Comparison of ENCODE assay signal across 23 cellular contexts in genomic region chr5:15609076-15609725, GRCh38.
DNase-seq lines count a peak whose midpoint lies in the region; ATAC-seq and TF ChIP-seq lines count a peak whose summit lies in the region.
"Had no signal": no experiment of that assay in that cellular context is flagged by ENCODE, and none has a peak within 500 bp of the region (broad histone marks: within the 10 kb centered on the region; RNA-seq: fewer than 3 reads in every experiment).

No MANE protein-coding gene starts in this region.

- CTCF ChIA-PET in WTC11 (lab: Charles Lee): no interaction called here
- CTCF ChIA-PET in CD8-positive, alpha-beta memory T cell (lab: Charles Lee): no interaction called here

- ATAC-seq in WTC11: no peak
- ATAC-seq in HG03039 (IDR thresholded peaks at IDR 0.05; ENCODE audit: unreplicated experiment): no peak
- ATAC-seq: K562, PC-3 had no signal

- no peaks in the 10 kb centered on the region for H3K36me3 ChIP-seq in CD8-positive, alpha-beta memory T cell (ENCODE audit: insufficient read depth, low read length)
- H3K36me3 ChIP-seq: SJSA1 had no signal

- POLR2A ChIA-PET in WTC11 (lab: Charles Lee): no interaction called here
- POLR2A ChIA-PET in CD8-positive, alpha-beta memory T cell (lab: Charles Lee): no interaction called here

- H3K9me3 ChIP-seq in CD8-positive, alpha-beta memory T cell (ENCODE audit: low read length): no peaks in the 10 kb centered on the region
- H3K9me3 ChIP-seq: SJSA1 had no signal

- peaks cover 21% of the 10 kb centered on the region for H3K4me1 Mint-ChIP-seq in WTC11
- H3K4me1 Mint-ChIP-seq in CD8-positive, alpha-beta memory T cell: no peaks in the 10 kb centered on the region

- H3K36me3 Mint-ChIP-seq in WTC11: no peaks in the 10 kb centered on the region
- H3K36me3 Mint-ChIP-seq in CD8-positive, alpha-beta memory T cell: no peaks in the 10 kb centered on the region

- H3K27me3 ChIP-seq in CD8-positive, alpha-beta memory T cell (ENCODE audit: insufficient read depth, low read length, poor library complexity, severe bottlenecking): no peaks in the 10 kb centered on the region
- H3K27me3 ChIP-seq: SJSA1 had no signal

- no peak overlapping the region for H3K4me3 Mint-ChIP-seq in WTC11
- no peak overlapping the region for H3K4me3 Mint-ChIP-seq in CD8-positive, alpha-beta memory T cell

- 0 out of 2 replicates have a peak, but pooled peaks cover 3% of the 10 kb centered on the region for H3K9me3 Mint-ChIP-seq in WTC11
- peaks cover 2 to 13% (median 5%) of the 10 kb centered on the region in 5 donors for H3K9me3 Mint-ChIP-seq in CD8-positive, alpha-beta memory T cell

- TF ChIP-seq CTCF in WTC11 (IDR thresholded peaks at IDR 0.05): no peak

- H3K27ac Mint-ChIP-seq in WTC11: 0 out of 2 replicates have a peak overlapping the region, but pooled peaks have one; percentile 26
- no peak overlapping the region for H3K27ac Mint-ChIP-seq in CD8-positive, alpha-beta memory T cell

- DNase-seq in Ammon's horn (ENCODE audit: low spot score) (peak; percentile 48), WTC11 (ENCODE audit: low spot score) (no peak), globus pallidus (ENCODE audit: low spot score) (peak; percentile 65), putamen (ENCODE audit: low spot score) (peak; percentile 18), MV-4-11 (lab: John Stamatoyannopoulos, UW) (no peak), SIG-M5 treated with dmso at 0.1 percent for 504 hours (lab: John Stamatoyannopoulos, UW; ENCODE audit: unreplicated experiment) (no peak)
- DNase-seq in CD8-positive, alpha-beta memory T cell: no peak
- DNase-seq: 8988T; ACHN; DMS153; H7; Kasumi-1; NCI-H1105 treated with DMSO at 0.1 percent for 48 hours; NCI-H146; NCI-H2029; NCI-H446; NCI-H526; NCI-H82; NK-92 treated with Interleukin-12 subunit alpha and Interleukin-12 subunit beta, amount 100 ng/mL, for 24 hours; PC-3 had no signal

- H3K4me3 ChIP-seq in CD8-positive, alpha-beta memory T cell (ENCODE audit: low read length): no peak overlapping the region
- H3K4me3 ChIP-seq: K562, SJSA1 had no signal

- H3K4me1 ChIP-seq in CD8-positive, alpha-beta memory T cell (ENCODE audit: insufficient read depth, low read length): no peaks in the 10 kb centered on the region
- H3K4me1 ChIP-seq: SJSA1 had no signal

- no peak overlapping the region for H3K27ac ChIP-seq in CD8-positive, alpha-beta memory T cell (ENCODE audit: low read depth, low read length)
- H3K27ac ChIP-seq: SJSA1 had no signal

- no peaks in the 10 kb centered on the region for H3K27me3 Mint-ChIP-seq in WTC11 (ENCODE audit: low read depth)
- no peaks in the 10 kb centered on the region for H3K27me3 Mint-ChIP-seq in CD8-positive, alpha-beta memory T cell

TF ChIP-seq in WTC11, 78 proteins besides CTCF, POLR2A, EP300 and RAD21:
- TF ChIP-seq SMAD3 (CRISPR knock-in tag; IDR thresholded peaks at IDR 0.05; ENCODE audit: borderline replicate concordance) (no peak), NR3C1 (CRISPR knock-in tag; conservative IDR thresholded peaks at IDR 0.05; ENCODE audit: low read depth) (no peak), OVOL2 (CRISPR knock-in tag; IDR thresholded peaks at IDR 0.05; ENCODE audit: borderline replicate concordance) (no peak), ESRRA (CRISPR knock-in tag; IDR thresholded peaks at IDR 0.05; ENCODE audit: borderline replicate concordance) (no peak), MYBL2 (CRISPR knock-in tag; IDR thresholded peaks at IDR 0.05) (no peak), SP1 (CRISPR knock-in tag; conservative IDR thresholded peaks at IDR 0.05) (no peak), FOXP1 (CRISPR knock-in tag; IDR thresholded peaks at IDR 0.05; ENCODE audit: borderline replicate concordance) (no peak), ZSCAN18 (CRISPR knock-in tag; IDR thresholded peaks at IDR 0.05) (no peak), CREM (CRISPR knock-in tag; IDR thresholded peaks at IDR 0.05) (no peak), NFATC4 (CRISPR knock-in tag; IDR thresholded peaks at IDR 0.05) (no peak), SMAD4 (CRISPR knock-in tag; IDR thresholded peaks at IDR 0.05) (no peak)
- TF ChIP-seq, protein P1, sequence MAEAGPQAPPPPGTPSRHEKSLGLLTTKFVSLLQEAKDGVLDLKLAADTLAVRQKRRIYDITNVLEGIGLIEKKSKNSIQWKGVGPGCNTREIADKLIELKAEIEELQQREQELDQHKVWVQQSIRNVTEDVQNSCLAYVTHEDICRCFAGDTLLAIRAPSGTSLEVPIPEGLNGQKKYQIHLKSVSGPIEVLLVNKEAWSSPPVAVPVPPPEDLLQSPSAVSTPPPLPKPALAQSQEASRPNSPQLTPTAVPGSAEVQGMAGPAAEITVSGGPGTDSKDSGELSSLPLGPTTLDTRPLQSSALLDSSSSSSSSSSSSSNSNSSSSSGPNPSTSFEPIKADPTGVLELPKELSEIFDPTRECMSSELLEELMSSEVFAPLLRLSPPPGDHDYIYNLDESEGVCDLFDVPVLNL (CRISPR knock-in tag; IDR thresholded peaks at IDR 0.05; ENCODE audit: borderline replicate concordance, low read depth): no peak
- TF ChIP-seq, protein P2, sequence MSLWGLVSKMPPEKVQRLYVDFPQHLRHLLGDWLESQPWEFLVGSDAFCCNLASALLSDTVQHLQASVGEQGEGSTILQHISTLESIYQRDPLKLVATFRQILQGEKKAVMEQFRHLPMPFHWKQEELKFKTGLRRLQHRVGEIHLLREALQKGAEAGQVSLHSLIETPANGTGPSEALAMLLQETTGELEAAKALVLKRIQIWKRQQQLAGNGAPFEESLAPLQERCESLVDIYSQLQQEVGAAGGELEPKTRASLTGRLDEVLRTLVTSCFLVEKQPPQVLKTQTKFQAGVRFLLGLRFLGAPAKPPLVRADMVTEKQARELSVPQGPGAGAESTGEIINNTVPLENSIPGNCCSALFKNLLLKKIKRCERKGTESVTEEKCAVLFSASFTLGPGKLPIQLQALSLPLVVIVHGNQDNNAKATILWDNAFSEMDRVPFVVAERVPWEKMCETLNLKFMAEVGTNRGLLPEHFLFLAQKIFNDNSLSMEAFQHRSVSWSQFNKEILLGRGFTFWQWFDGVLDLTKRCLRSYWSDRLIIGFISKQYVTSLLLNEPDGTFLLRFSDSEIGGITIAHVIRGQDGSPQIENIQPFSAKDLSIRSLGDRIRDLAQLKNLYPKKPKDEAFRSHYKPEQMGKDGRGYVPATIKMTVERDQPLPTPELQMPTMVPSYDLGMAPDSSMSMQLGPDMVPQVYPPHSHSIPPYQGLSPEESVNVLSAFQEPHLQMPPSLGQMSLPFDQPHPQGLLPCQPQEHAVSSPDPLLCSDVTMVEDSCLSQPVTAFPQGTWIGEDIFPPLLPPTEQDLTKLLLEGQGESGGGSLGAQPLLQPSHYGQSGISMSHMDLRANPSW (CRISPR knock-in tag; conservative IDR thresholded peaks at IDR 0.05; ENCODE audit: low read depth): no peak

Comparison
In these comparisons a context has a peak if more than half of its experiments do, and no peak if none do; other contexts are left out.
1. DNase-seq: peak in Ammon's horn (single experiment), globus pallidus (single experiment) and putamen (single experiment); none in WTC11 (single experiment), MV-4-11 (single experiment), CD8-positive, alpha-beta memory T cell (0 of 5) and SIG-M5 treated with dmso at 0.1 percent for 504 hours (single experiment).